ENCODE assay signal across 8 cellular contexts in genomic region chr12:101055940-101056339, GRCh38.
"Had no signal": no experiment of that assay in that cellular context is flagged by ENCODE, and none has a peak within 500 bp of the region (broad histone marks: within the 10 kb centered on the region; RNA-seq: fewer than 3 reads in every experiment).

No MANE protein-coding gene starts in this region.

- H3K27ac ChIP-seq: GM23248, HL-60 had no signal

- H3K9me3 ChIP-seq: HAP-1 had no signal

- H3K36me3 ChIP-seq: HAP-1 had no signal

- DNase-seq: GM23248, GOT3, H7, HFFc6, KG1 had no signal

- H3K4me3 ChIP-seq: GM23248, HAP-1 had no signal

- ATAC-seq: HCT116 had no signal

- H2AFZ ChIP-seq: GM23248 had no signal

- H3K9ac ChIP-seq: GM23248 had no signal
